Comparison of ENCODE assay signal across 9 cellular contexts in the genomic region with DNA sequence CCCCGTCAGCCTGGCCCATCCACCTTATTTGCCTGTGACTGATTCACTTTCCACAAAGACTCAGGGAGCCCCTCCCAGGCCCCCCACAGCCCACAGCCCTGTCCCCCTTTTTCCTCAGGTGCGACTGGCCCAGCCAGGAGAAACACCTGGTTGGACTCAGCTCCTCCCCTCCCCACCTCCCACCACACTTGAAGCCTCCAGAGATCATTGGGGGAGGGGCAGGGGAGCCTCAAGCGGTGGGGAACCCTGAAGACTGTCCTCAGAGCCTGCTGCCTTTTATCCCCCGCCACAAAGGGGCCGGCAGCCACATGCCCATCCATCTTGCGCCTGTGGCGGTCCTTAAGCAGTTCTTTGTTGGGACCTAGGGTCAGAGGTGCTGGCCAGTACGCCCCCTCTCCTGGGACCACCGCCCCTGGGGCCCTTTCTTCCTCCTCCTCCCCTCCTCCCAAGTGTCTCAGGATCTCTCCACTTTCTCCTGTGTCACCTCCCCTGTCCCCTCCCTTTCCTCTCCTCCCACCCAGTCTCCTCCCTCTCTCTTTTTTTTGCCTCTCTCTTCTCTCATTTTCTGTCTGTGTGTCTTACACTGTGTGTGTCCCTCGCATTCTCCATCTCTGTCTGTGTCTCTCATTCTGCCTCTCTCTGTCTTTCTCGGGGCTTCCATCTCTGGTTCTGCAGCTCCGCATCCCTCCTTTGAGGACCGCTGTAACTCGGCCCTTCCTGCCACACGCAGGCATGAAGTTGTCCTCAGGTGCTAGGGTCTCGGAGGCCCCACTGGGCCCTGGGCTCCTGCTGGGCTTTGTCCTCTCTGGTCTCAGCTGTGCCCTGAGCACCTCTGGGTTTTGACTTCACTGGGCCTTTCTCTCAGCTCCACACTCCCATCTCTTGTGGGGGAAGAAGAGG. TPM values are rescaled to one million over a fixed set of nuclear protein-coding genes. Genes with fewer than 3 reads are reported as not detected.
DNase-seq lines count a peak whose midpoint lies in the region; ATAC-seq and TF ChIP-seq lines count a peak whose summit lies in the region.
"Had no signal": no experiment of that assay in that cellular context is flagged by ENCODE, and none has a peak within 500 bp of the region (broad histone marks: within the 10 kb centered on the region; RNA-seq: fewer than 3 reads in every experiment).

No MANE protein-coding gene starts in this region.

- TSS peak; percentile 34 for BruUV-seq in PC-9 (replicated peaks; lab: Mats Ljungman, UMichigan)

- peak overlapping the region; percentile 95 for H3K4me2 ChIP-seq in PC-9

- H3K36me3 ChIP-seq in PC-9 (ENCODE audit: low read depth): no peaks in the 10 kb centered on the region
- H3K36me3 ChIP-seq in vagina: no peaks in the 10 kb centered on the region

- ATAC-seq in Right ventricle myocardium inferior (no peak), left ventricle myocardium superior (no peak), HG03095 (IDR thresholded peaks at IDR 0.05; ENCODE audit: unreplicated experiment) (no peak), GM19467 (IDR thresholded peaks at IDR 0.05; ENCODE audit: unreplicated experiment) (no peak)

- H3K4me1 ChIP-seq in PC-9 (replicated peaks; ENCODE audit: insufficient read depth) (peaks cover 59% of the 10 kb centered on the region), vagina (peaks cover 57% of the 10 kb centered on the region)

- POLR2A ChIA-PET in PC-9 (lab: Charles Lee; ENCODE audit: unreplicated experiment): interaction anchor here (0.5 to 1.3 kb wide), 8 partner anchors 9 to 480 kb away, joined by 3 to 26 read pairs (median 6); a partner anchor contains a TSS

- peak overlapping the region; percentile 94 for H3K27ac ChIP-seq in PC-9
- H3K27ac ChIP-seq in vagina: peak overlapping the region; percentile 52

- no peaks in the 10 kb centered on the region for H3K79me2 ChIP-seq in PC-9 (ENCODE audit: low read depth)

- TF ChIP-seq CTCF in PC-9 (conservative IDR thresholded peaks at IDR 0.05): no peak
- no peak for TF ChIP-seq CTCF in vagina (IDR thresholded peaks at IDR 0.05)

- peak; percentile 51 for DNase-seq in Right ventricle myocardium inferior (ENCODE audit: missing footprints)
- DNase-seq in left ventricle myocardium superior: no peak
- peak; percentile 89 to 95 for DNase-seq in PC-9
- DNase-seq in vagina (ENCODE audit: extremely low spot score in 2 of 2): no peak
- DNase-seq in NOMO-1 treated with DMSO at 0.1 percent for 48 hours (lab: John Stamatoyannopoulos, UW; ENCODE audit: unreplicated experiment): no peak

- peak overlapping the region; percentile 54 for H3K4me3 ChIP-seq in PC-9
- H3K4me3 ChIP-seq in iPS-11a (ENCODE audit: low read depth, low read length): peak overlapping the region; percentile 20
- H3K4me3 ChIP-seq in vagina: no peak overlapping the region

- no peak for TF ChIP-seq POLR2A in vagina (IDR thresholded peaks at IDR 0.05)

- H2AFZ ChIP-seq in PC-9: no peak overlapping the region

- H4K20me1 ChIP-seq in PC-9 (ENCODE audit: insufficient read depth): no peaks in the 10 kb centered on the region

- H3K27me3 ChIP-seq in PC-9 (ENCODE audit: insufficient read depth, low read depth): no peaks in the 10 kb centered on the region
- H3K27me3 ChIP-seq in vagina: no peaks in the 10 kb centered on the region

- intact Hi-C loops in Right ventricle myocardium inferior (cut with DNase I): no loop called here
- intact Hi-C loops in left ventricle myocardium superior (cut with micrococcal nuclease): no loop called here
- intact Hi-C loops in PC-9 (cut with micrococcal nuclease; ENCODE audit: unreplicated experiment): loop anchor here (1.0 to 10.0 kb wide), 5 partner anchors 12 to 442 kb away; a partner anchor contains a TSS
- intact Hi-C loops in vagina (cut with DNase I): no loop called here

- H3K9me3 ChIP-seq in PC-9 (ENCODE audit: insufficient read depth, low read depth) (no peaks in the 10 kb centered on the region), vagina (no peaks in the 10 kb centered on the region)

- H3K9me2 ChIP-seq in PC-9 (ENCODE audit: insufficient read depth): no peaks in the 10 kb centered on the region

- CTCF ChIA-PET in PC-9 (lab: Charles Lee): interaction anchor here (1.2 to 6.3 kb wide), 2 partner anchors 12 to 29 kb away, joined by 6 to 109 read pairs; a partner anchor contains a TSS

- peaks cover 55% of the 10 kb centered on the region for H3F3A ChIP-seq in PC-9 (ENCODE audit: insufficient read depth, low read depth)

RNA-seq across cellular contexts. Expression of a gene that starts 12.2 kb away (rescaled TPM):
- total RNA-seq in Right ventricle myocardium inferior (not detected), left ventricle myocardium superior (0.74 TPM), PC-9 (2021) (142 and 286 TPM in 2 replicates), vagina (97.7 TPM)

RNA-seq across cellular contexts. Expression of a gene that starts 16.0 kb away (rescaled TPM):
- total RNA-seq in Right ventricle myocardium inferior (131 TPM), left ventricle myocardium superior (94.7 TPM), PC-9 (2021) (6.8 and 7.0 TPM in 2 replicates), vagina (16.0 TPM)
- total RNA-seq: CD4-positive, alpha-beta T cell had no signal

RNA-seq across cellular contexts. Expression of a gene that starts 35.1 kb away (rescaled TPM):
- total RNA-seq in Right ventricle myocardium inferior: 16.6 TPM
- total RNA-seq in left ventricle myocardium superior: 14.7 TPM
- total RNA-seq in PC-9 (2021): 51.0 and 77.7 TPM in 2 replicates
- 17.7 TPM for total RNA-seq in vagina

RNA-seq across cellular contexts. Expression of a gene that starts 35.4 kb away (rescaled TPM):
- 13.1 TPM for total RNA-seq in Right ventricle myocardium inferior
- total RNA-seq in left ventricle myocardium superior: 12.0 TPM
- total RNA-seq in PC-9 (2021): 25.4 and 33.2 TPM in 2 replicates
- 12.8 TPM for total RNA-seq in vagina

RNA-seq across cellular contexts. Expression of a gene that starts 47.7 kb away (rescaled TPM):
- 103 TPM for total RNA-seq in Right ventricle myocardium inferior
- total RNA-seq in left ventricle myocardium superior: 96.1 TPM
- total RNA-seq in PC-9 (2021): 74.1 and 85.3 TPM in 2 replicates
- 40.0 TPM for total RNA-seq in vagina

Comparison
In these comparisons a context has a peak if more than half of its experiments do, and no peak if none do; other contexts are left out.
1. DNase-seq: peak in Right ventricle myocardium inferior (single experiment) and PC-9 (2 of 2); none in left ventricle myocardium superior (single experiment), vagina (0 of 2) and NOMO-1 treated with DMSO at 0.1 percent for 48 hours (single experiment).
2. H3K4me3 ChIP-seq: peak in PC-9 (single experiment) and iPS-11a (single experiment); none in vagina (0 of 2).
3. RNA of a gene that starts 12.2 kb away (total RNA-seq): 142 to 286 TPM in PC-9 and 97.7 TPM in vagina (single experiment); 0.74 TPM in left ventricle myocardium superior (single experiment) and not detected in Right ventricle myocardium inferior (single experiment); every median in the first group is over 10 times any median in the second.